8 cellular contexts compared by ENCODE assay signal in the genomic region with DNA sequence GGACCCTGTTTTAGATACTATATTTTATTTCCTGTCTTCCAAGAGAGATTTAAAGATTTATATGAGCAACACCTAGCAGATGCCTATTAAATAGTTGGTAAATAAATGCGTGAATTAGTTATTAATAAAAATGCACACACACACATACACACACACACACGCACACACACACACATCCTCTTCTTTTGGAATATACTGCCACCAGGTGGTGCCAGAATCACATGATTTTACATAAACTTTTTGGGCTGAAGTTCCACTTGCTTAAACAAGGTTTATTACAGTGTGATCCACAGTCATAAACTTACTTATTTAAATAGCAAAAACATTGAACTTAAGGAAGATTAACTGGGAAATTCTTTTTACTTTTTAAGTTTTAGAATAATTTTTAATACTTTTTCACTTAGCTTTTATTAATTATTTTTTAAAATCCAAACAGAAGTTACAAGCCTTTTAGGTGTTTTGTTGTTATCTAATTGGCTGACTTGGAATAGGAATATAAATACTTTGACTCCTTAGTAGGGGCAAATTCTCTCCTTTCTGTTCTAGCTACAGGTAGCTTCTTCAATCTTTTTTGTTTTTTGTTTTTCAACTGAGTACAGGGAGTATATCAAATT. TPM values are rescaled to one million over a fixed set of nuclear protein-coding genes. Genes with fewer than 3 reads are reported as not detected.
A peak's percentile ranks its signal among the peaks of the same experiment; 100 is the strongest.
DNase-seq lines count a peak whose midpoint lies in the region; TF ChIP-seq lines count a peak whose summit lies in the region.

No MANE protein-coding gene starts in this region.

- CTCF ChIA-PET in mammary epithelial cell (lab: Charles Lee; ENCODE audit: low non-redundant PET): interaction anchor here (0.6 to 0.7 kb wide), 3 partner anchors 18 to 310 kb away, joined by 3 to 6 read pairs (median 3); no protein-coding TSS in a partner anchor

- no peaks in the 10 kb centered on the region for H3K4me1 ChIP-seq in SJCRH30
- no peaks in the 10 kb centered on the region for H3K4me1 ChIP-seq in mammary epithelial cell (ENCODE audit: insufficient read depth, low read length)
- H3K4me1 ChIP-seq in liver (ENCODE audit: control insufficient read depth in 4 of 4, insufficient read depth in 4 of 4, low read length in 3 of 4): no peaks in the 10 kb centered on the region
- no peaks in the 10 kb centered on the region for H3K4me1 ChIP-seq in tibial nerve

- 0 out of 2 replicates have a peak, but pooled peaks cover 3% of the 10 kb centered on the region for H3K9me3 ChIP-seq in SJCRH30 (replicated peaks)
- no peaks in the 10 kb centered on the region for H3K9me3 ChIP-seq in mammary epithelial cell (replicated peaks; ENCODE audit: insufficient read depth, low read length)
- no peaks in the 10 kb centered on the region for H3K9me3 ChIP-seq in liver (ENCODE audit: control insufficient read depth in 4 of 4, low read length in 3 of 4)
- no peaks in the 10 kb centered on the region for H3K9me3 ChIP-seq in tibial nerve

- no peaks in the 10 kb centered on the region for H3K27me3 ChIP-seq in SJCRH30
- no peaks in the 10 kb centered on the region for H3K27me3 ChIP-seq in mammary epithelial cell (ENCODE audit: insufficient read depth, low read length)
- no peaks in the 10 kb centered on the region for H3K27me3 ChIP-seq in liver (ENCODE audit: control insufficient read depth in 4 of 4, insufficient read depth in 4 of 4, low read length in 3 of 4)
- H3K27me3 ChIP-seq in tibial nerve: no peaks in the 10 kb centered on the region

- TF ChIP-seq POLR2A in tibial nerve (IDR thresholded peaks at IDR 0.05): no peak

- WGBS in mammary epithelial cell (ENCODE audit: low coverage, missing lambda C conversion rate): 5% methylated on average over 2 of the region's 2 CpGs
- 12% methylated on average over 2 of the region's 2 CpGs for WGBS in liver
- WGBS in tibial nerve, 2 donors: 27 to 36% methylated on average over 2 of the region's 2 CpGs

- H3K36me3 ChIP-seq in SJCRH30 (no peaks in the 10 kb centered on the region), mammary epithelial cell (ENCODE audit: insufficient read depth, low read length) (peaks cover 2% of the 10 kb centered on the region), liver (ENCODE audit: control insufficient read depth in 4 of 4, insufficient read depth in 3 of 4, low read depth in 1 of 4, low read length in 3 of 4) (no peaks in the 10 kb centered on the region), tibial nerve (peaks cover 0 to 6% (median 0%) of the 10 kb centered on the region in 3 donors)

- peak; percentile 38 for DNase-seq in activated CD4-positive, alpha-beta T cell treated with anti-CD3 and anti-CD28 coated beads for 24 hours (ENCODE audit: low read depth in 2 of 2)
- DNase-seq in activated CD4-positive, alpha-beta T cell treated with anti-CD3 and anti-CD28 coated beads for 1 hour: no peak
- peak; percentile 63 to 79 for DNase-seq in Kasumi-1 (lab: John Stamatoyannopoulos, UW)
- peak; percentile 64 to 77 for DNase-seq in SJCRH30
- DNase-seq in mammary epithelial cell: peak; percentile 69
- peak in 1 of 2 donors; percentile 74 for DNase-seq in tibial nerve (ENCODE audit: low spot score in 2 of 2)
- DNase-seq in GM19238 (ENCODE audit: insufficient read length, low spot score): no peak

- H3K4me2 ChIP-seq in mammary epithelial cell (ENCODE audit: insufficient read depth, low read depth, low read length): no peak overlapping the region

- in situ Hi-C loops in mammary epithelial cell (cut with MboI; ENCODE audit: low sequenced_read_pairs in 2 of 2): no loop called here

- BruUV-seq in mammary epithelial cell (replicated peaks; lab: Mats Ljungman, UMichigan): no TSS peak

- H3K9ac ChIP-seq in mammary epithelial cell (ENCODE audit: insufficient read depth, low read length) (no peak overlapping the region), liver (ENCODE audit: low read depth in 1 of 2, low read length in 2 of 2) (no peak overlapping the region)

- TF ChIP-seq CTCF in mammary epithelial cell (conservative IDR thresholded peaks at IDR 0.05 in 1 of 2, IDR thresholded peaks at IDR 0.05 in 1 of 2; ENCODE audit: extremely low read depth in 1 of 2, insufficient read depth in 1 of 2, low read depth in 1 of 2, low read length in 2 of 2) (peak; percentile 67 to 76), liver (IDR thresholded peaks at IDR 0.05; ENCODE audit: low read depth, low read length, missing input control) (peak; percentile 65), tibial nerve (IDR thresholded peaks at IDR 0.05) (peak; percentile 24 to 67 (median 40))

- dilution Hi-C loops in mammary epithelial cell (cut with HindIII; ENCODE audit: low sequenced_read_pairs): no loop called here

- H3K27ac ChIP-seq in SJCRH30: no peak overlapping the region
- no peak overlapping the region for H3K27ac ChIP-seq in mammary epithelial cell (ENCODE audit: insufficient read depth, low read depth, low read length)
- H3K27ac ChIP-seq in liver (ENCODE audit: low read depth in 1 of 2, low read length in 2 of 2): no peak overlapping the region
- H3K27ac ChIP-seq in tibial nerve: no peak overlapping the region

- H3K4me3 ChIP-seq in SJCRH30 (no peak overlapping the region), mammary epithelial cell (replicated peaks in 1 of 3; ENCODE audit: insufficient read depth in 1 of 3, low read depth in 2 of 3, low read length in 3 of 3) (no peak overlapping the region), liver (ENCODE audit: low read depth in 1 of 3, low read length in 3 of 3) (no peak overlapping the region), tibial nerve (no peak overlapping the region)

- intact Hi-C loops in mammary epithelial cell (cut with micrococcal nuclease): loop anchor here (5.0 kb wide), 2 partner anchors 105 to 980 kb away; no protein-coding TSS in a partner anchor

- no peaks in the 10 kb centered on the region for H3K79me2 ChIP-seq in mammary epithelial cell (ENCODE audit: insufficient read depth, low read length)

- TF ChIP-seq EP300 in tibial nerve (IDR thresholded peaks at IDR 0.05): no peak

- no peaks in the 10 kb centered on the region for H4K20me1 ChIP-seq in mammary epithelial cell (ENCODE audit: insufficient read depth, low read length)

- H2AFZ ChIP-seq in mammary epithelial cell (ENCODE audit: low read depth, low read length): no peak overlapping the region

- TF ChIP-seq RAD21 in liver (IDR thresholded peaks at IDR 0.05): peak; percentile 86 to 89

TF ChIP-seq in liver, 16 proteins besides CTCF, POLR2A, EP300 and RAD21:
- no peak for TF ChIP-seq REST (IDR thresholded peaks at IDR 0.05)
- TF ChIP-seq SP1 (IDR thresholded peaks at IDR 0.05): no peak
- TF ChIP-seq EGR1 (IDR thresholded peaks at IDR 0.05; ENCODE audit: low read depth in 2 of 2): no peak
- no peak for TF ChIP-seq ATF3 (IDR thresholded peaks at IDR 0.05)
- TF ChIP-seq RXRA (IDR thresholded peaks at IDR 0.05): peak in 1 of 2 donors; percentile 12
- TF ChIP-seq FOXA2 (IDR thresholded peaks at IDR 0.05): no peak
TF ChIP-seq in liver: peak in this region for 1.

RNA-seq across cellular contexts. Expression of gene RAD51B, which starts 17.5 kb away (rescaled TPM):
- 12.0 and 13.3 TPM in 2 replicates for total RNA-seq in SJCRH30 (2014; rRNA removed; shearing (Covaris generic))
- 10 to 100 TPM; 23.0 to 29.3 TPM for total RNA-seq in mammary epithelial cell
- polyA plus RNA-seq in mammary epithelial cell: 8.7 TPM
- 3.4 TPM for polyA minus RNA-seq in mammary epithelial cell
- 10 to 100 TPM in 1 of 2 donors, 1 to 10 TPM in 1; 3.3 to 12.9 TPM for total RNA-seq in liver
- 1 to 10 TPM in 1 of 2 donors, under 1 TPM in 1; 0.81 to 1.6 TPM for polyA plus RNA-seq in liver
- total RNA-seq in tibial nerve: 10 to 100 TPM; 12.6 to 26.4 (median 16.7) TPM

RNA-seq across cellular contexts. Expression of gene ZFYVE26, which starts 20.7 kb away (rescaled TPM):
- 12.3 and 16.7 TPM in 2 replicates for total RNA-seq in SJCRH30 (2014; rRNA removed; shearing (Covaris generic))
- 10 to 100 TPM; 15.0 to 25.8 TPM for total RNA-seq in mammary epithelial cell
- 6.3 TPM for polyA plus RNA-seq in mammary epithelial cell
- polyA minus RNA-seq in mammary epithelial cell: 19.1 TPM
- total RNA-seq in liver: 10 to 100 TPM; 12.4 to 17.2 TPM
- polyA plus RNA-seq in liver: 1 to 10 TPM; 2.4 to 3.0 TPM
- total RNA-seq in tibial nerve: 10 to 100 TPM; 22.4 to 74.4 (median 36.3) TPM

Comparison
In these comparisons a context has a peak if more than half of its experiments do, and no peak if none do; other contexts are left out.
1. DNase-seq: peak in activated CD4-positive, alpha-beta T cell treated with anti-CD3 and anti-CD28 coated beads for 24 hours (2 of 2), Kasumi-1 (2 of 2), SJCRH30 (2 of 2) and mammary epithelial cell (single experiment); none in activated CD4-positive, alpha-beta T cell treated with anti-CD3 and anti-CD28 coated beads for 1 hour (single experiment) and GM19238 (single experiment).
2. Peak in every context shown above with its lines, with median percentiles within 50 percentile points of each other: CTCF ChIP-seq.